In the genomic region with DNA sequence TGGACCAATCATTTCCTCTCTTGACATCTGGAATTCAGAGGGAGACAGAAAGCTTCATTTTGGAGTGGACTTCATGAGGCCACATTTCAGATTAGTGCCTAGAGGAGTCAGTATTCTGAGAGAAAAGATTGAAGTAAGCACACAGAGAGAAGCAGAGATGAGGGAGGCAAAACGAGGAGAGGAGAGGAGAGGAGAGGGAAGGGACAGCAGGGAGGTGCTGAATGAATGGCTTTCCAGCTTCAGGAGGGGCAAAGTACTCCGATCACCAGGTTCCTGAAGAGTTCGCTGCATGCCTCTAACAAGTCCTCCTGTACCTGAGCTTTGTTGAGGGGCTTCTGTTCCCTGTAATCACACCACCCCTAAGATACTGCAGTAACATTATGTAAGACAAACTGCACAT, we compare ENCODE assay signal across 19 cellular contexts.
A peak's percentile ranks its signal among the peaks of the same experiment; 100 is the strongest.
DNase-seq lines count a peak whose midpoint lies in the region; ATAC-seq, FAIRE-seq and TF ChIP-seq lines count a peak whose summit lies in the region.
"Had no signal": no experiment of that assay in that cellular context is flagged by ENCODE, and none has a peak within 500 bp of the region (broad histone marks: within the 10 kb centered on the region; RNA-seq: fewer than 3 reads in every experiment).

No MANE protein-coding gene starts in this region.

- H3K79me2 ChIP-seq in PC-3 (ENCODE audit: low read length): peaks cover 97% of the 10 kb centered on the region

- 0 out of 2 replicates have a peak, but pooled peaks cover 3% of the 10 kb centered on the region for H4K20me1 ChIP-seq in PC-3 (ENCODE audit: low read length)

- peaks cover 3% of the 10 kb centered on the region for H3K9me3 Mint-ChIP-seq in nephron
- H3K9me3 Mint-ChIP-seq: CD8-positive, alpha-beta memory T cell; IgD-negative memory B cell had no signal

- peaks cover 55% of the 10 kb centered on the region for H3K4me1 Mint-ChIP-seq in nephron
- H3K4me1 Mint-ChIP-seq: IgD-negative memory B cell had no signal

- DNase-seq in A549 (ENCODE audit: low read depth in 1 of 2, low spot score in 1 of 2) (no peak), PC-3 (peak; percentile 1), left colon (no peak), NCI-H510A (lab: John Stamatoyannopoulos, UW) (no peak), NOMO-1 treated with DMSO at 0.1 percent for 48 hours (lab: John Stamatoyannopoulos, UW; ENCODE audit: unreplicated experiment) (no peak)
- no peak for DNase-seq in activated T-cell treated with anti-CD3 and anti-CD28 coated beads, Interleukin-2, amount 50 U/mL, for 48 hours
- DNase-seq: Calu3; CD8-positive, alpha-beta memory T cell; DMS53; H7; NCI-H1105; NCI-H2029 treated with DMSO at 0.1 percent for 48 hours; NCI-H226; NCI-H524 treated with DMSO at 0.1 percent for 48 hours; Right ventricle myocardium superior had no signal

- H2AFZ ChIP-seq in PC-3 (ENCODE audit: low read length): no peak overlapping the region

- no peak; a peak in 1 of 6 replicates for ATAC-seq in A549
- ATAC-seq in PC-3: no peak
- peak; percentile 23 for ATAC-seq in left colon
- no peak for ATAC-seq in HG03565 (IDR thresholded peaks at IDR 0.05; ENCODE audit: unreplicated experiment)

- POLR2A ChIA-PET in A549 (lab: Yijun Ruan, JAX): no interaction called here
- POLR2A ChIA-PET in PC-3 (lab: Charles Lee; ENCODE audit: unreplicated experiment): no interaction called here

- TF ChIP-seq CTCF in A549 (IDR thresholded peaks at IDR 0.05): no peak
- TF ChIP-seq CTCF in PC-3 (conservative IDR thresholded peaks at IDR 0.05; ENCODE audit: low read depth, low read length): no peak
- TF ChIP-seq CTCF in nephron (IDR thresholded peaks at IDR 0.05; ENCODE audit: unreplicated experiment in 3 of 3): no peak

- H3K9ac ChIP-seq in PC-3 (ENCODE audit: low read length): no peak overlapping the region

- H3K27ac ChIP-seq in A549 (no peak overlapping the region), PC-3 (ENCODE audit: low read length) (no peak overlapping the region)
- H3K27ac ChIP-seq: C4-2B had no signal

- TF ChIP-seq RAD21 in A549 (conservative IDR thresholded peaks at IDR 0.05 in 1 of 2, IDR thresholded peaks at IDR 0.05 in 1 of 2): no peak

- no peak overlapping the region for H3K4me3 Mint-ChIP-seq in nephron
- H3K4me3 Mint-ChIP-seq: CD8-positive, alpha-beta memory T cell; IgD-negative memory B cell had no signal

- H3K36me3 Mint-ChIP-seq in nephron (ENCODE audit: low read depth): peaks cover 94% of the 10 kb centered on the region
- H3K36me3 Mint-ChIP-seq: IgD-negative memory B cell had no signal

- 91% methylated on average over 3 of the region's 3 CpGs for WGBS in A549 (ENCODE audit: missing lambda C conversion rate)

- no TSS peak for BruUV-seq in PC-3 (replicated peaks; lab: Mats Ljungman, UMichigan)

- peak overlapping the region; percentile 2 to 69 (median 45) for H3K27ac Mint-ChIP-seq in nephron
- H3K27ac Mint-ChIP-seq: CD8-positive, alpha-beta memory T cell; IgD-negative memory B cell had no signal

- H3K27me3 Mint-ChIP-seq in nephron (ENCODE audit: low read depth): no peaks in the 10 kb centered on the region
- H3K27me3 Mint-ChIP-seq: CD8-positive, alpha-beta memory T cell; IgD-negative memory B cell had no signal

- H3K27me3 ChIP-seq in PC-3 (ENCODE audit: low read length): no peaks in the 10 kb centered on the region

- peaks cover 27% of the 10 kb centered on the region for H3K4me1 ChIP-seq in A549
- no peaks in the 10 kb centered on the region for H3K4me1 ChIP-seq in PC-3 (ENCODE audit: insufficient read depth, low read length)

- TF ChIP-seq EP300 in A549 (IDR thresholded peaks at IDR 0.05): no peak

- H3K36me3 ChIP-seq in PC-3 (ENCODE audit: low read depth, low read length): peaks cover 73% of the 10 kb centered on the region

- FAIRE-seq in A549 (lab: Jason Lieb, UNC): no peak

- H3K4me2 ChIP-seq in A549: no peak overlapping the region
- no peak overlapping the region for H3K4me2 ChIP-seq in PC-3 (ENCODE audit: low read length)

- CTCF ChIA-PET in A549 (lab: Yijun Ruan, JAX): interaction anchor here (1.4 kb wide), 1 partner anchor 494 kb away, joined by 4 read pairs; no protein-coding TSS in a partner anchor
- CTCF ChIA-PET in PC-3 (lab: Charles Lee): no interaction called here

- TF ChIP-seq POLR2A in A549 (IDR thresholded peaks at IDR 0.05; ENCODE audit: low read length): no peak

- no peaks in the 10 kb centered on the region for H3K9me2 ChIP-seq in PC-3 (replicated peaks; ENCODE audit: low read length)

- intact Hi-C loops in PC-3 (cut with micrococcal nuclease): no loop called here
- intact Hi-C loops in left colon (cut with DNase I, micrococcal nuclease): no loop called here

- no peaks in the 10 kb centered on the region for H3K9me3 ChIP-seq in A549
- H3K9me3 ChIP-seq in PC-3 (ENCODE audit: low read length): no peaks in the 10 kb centered on the region

- H3K4me3 ChIP-seq in A549 (no peak overlapping the region), PC-3 (ENCODE audit: low read length) (no peak overlapping the region)

- H3F3A ChIP-seq in PC-3 (ENCODE audit: low read length, unreplicated experiment): no peaks in the 10 kb centered on the region

TF ChIP-seq in A549, 52 proteins besides CTCF, POLR2A, EP300 and RAD21:
- TF ChIP-seq GATA3 (IDR thresholded peaks at IDR 0.05; ENCODE audit: borderline replicate concordance) (no peak), CEBPB (IDR thresholded peaks at IDR 0.05) (no peak), ESRRA (IDR thresholded peaks at IDR 0.05; ENCODE audit: borderline replicate concordance, low read length) (no peak)
- TF ChIP-seq, protein P1, sequence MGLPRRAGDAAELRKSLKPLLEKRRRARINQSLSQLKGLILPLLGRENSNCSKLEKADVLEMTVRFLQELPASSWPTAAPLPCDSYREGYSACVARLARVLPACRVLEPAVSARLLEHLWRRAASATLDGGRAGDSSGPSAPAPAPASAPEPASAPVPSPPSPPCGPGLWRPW (IDR thresholded peaks at IDR 0.05): no peak
- TF ChIP-seq, protein P2, sequence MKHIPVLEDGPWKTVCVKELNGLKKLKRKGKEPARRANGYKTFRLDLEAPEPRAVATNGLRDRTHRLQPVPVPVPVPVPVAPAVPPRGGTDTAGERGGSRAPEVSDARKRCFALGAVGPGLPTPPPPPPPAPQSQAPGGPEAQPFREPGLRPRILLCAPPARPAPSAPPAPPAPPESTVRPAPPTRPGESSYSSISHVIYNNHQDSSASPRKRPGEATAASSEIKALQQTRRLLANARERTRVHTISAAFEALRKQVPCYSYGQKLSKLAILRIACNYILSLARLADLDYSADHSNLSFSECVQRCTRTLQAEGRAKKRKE (CRISPR knock-in tag; IDR thresholded peaks at IDR 0.05; ENCODE audit: low read depth): no peak
- TF ChIP-seq, protein P3, sequence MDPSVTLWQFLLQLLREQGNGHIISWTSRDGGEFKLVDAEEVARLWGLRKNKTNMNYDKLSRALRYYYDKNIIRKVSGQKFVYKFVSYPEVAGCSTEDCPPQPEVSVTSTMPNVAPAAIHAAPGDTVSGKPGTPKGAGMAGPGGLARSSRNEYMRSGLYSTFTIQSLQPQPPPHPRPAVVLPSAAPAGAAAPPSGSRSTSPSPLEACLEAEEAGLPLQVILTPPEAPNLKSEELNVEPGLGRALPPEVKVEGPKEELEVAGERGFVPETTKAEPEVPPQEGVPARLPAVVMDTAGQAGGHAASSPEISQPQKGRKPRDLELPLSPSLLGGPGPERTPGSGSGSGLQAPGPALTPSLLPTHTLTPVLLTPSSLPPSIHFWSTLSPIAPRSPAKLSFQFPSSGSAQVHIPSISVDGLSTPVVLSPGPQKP (IDR thresholded peaks at IDR 0.05; ENCODE audit: low read depth, low read length): no peak
- TF ChIP-seq, protein P4, sequence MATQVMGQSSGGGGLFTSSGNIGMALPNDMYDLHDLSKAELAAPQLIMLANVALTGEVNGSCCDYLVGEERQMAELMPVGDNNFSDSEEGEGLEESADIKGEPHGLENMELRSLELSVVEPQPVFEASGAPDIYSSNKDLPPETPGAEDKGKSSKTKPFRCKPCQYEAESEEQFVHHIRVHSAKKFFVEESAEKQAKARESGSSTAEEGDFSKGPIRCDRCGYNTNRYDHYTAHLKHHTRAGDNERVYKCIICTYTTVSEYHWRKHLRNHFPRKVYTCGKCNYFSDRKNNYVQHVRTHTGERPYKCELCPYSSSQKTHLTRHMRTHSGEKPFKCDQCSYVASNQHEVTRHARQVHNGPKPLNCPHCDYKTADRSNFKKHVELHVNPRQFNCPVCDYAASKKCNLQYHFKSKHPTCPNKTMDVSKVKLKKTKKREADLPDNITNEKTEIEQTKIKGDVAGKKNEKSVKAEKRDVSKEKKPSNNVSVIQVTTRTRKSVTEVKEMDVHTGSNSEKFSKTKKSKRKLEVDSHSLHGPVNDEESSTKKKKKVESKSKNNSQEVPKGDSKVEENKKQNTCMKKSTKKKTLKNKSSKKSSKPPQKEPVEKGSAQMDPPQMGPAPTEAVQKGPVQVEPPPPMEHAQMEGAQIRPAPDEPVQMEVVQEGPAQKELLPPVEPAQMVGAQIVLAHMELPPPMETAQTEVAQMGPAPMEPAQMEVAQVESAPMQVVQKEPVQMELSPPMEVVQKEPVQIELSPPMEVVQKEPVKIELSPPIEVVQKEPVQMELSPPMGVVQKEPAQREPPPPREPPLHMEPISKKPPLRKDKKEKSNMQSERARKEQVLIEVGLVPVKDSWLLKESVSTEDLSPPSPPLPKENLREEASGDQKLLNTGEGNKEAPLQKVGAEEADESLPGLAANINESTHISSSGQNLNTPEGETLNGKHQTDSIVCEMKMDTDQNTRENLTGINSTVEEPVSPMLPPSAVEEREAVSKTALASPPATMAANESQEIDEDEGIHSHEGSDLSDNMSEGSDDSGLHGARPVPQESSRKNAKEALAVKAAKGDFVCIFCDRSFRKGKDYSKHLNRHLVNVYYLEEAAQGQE (IDR thresholded peaks at IDR 0.05): peak; percentile 43; the same call in 1 of the 2 replicates
- TF ChIP-seq, protein P5, sequence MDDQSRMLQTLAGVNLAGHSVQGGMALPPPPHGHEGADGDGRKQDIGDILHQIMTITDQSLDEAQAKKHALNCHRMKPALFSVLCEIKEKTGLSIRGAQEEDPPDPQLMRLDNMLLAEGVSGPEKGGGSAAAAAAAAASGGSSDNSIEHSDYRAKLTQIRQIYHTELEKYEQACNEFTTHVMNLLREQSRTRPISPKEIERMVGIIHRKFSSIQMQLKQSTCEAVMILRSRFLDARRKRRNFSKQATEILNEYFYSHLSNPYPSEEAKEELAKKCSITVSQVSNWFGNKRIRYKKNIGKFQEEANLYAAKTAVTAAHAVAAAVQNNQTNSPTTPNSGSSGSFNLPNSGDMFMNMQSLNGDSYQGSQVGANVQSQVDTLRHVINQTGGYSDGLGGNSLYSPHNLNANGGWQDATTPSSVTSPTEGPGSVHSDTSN (IDR thresholded peaks at IDR 0.05): no peak
